ENCODE assay signal across 1 cellular context in the genomic region with DNA sequence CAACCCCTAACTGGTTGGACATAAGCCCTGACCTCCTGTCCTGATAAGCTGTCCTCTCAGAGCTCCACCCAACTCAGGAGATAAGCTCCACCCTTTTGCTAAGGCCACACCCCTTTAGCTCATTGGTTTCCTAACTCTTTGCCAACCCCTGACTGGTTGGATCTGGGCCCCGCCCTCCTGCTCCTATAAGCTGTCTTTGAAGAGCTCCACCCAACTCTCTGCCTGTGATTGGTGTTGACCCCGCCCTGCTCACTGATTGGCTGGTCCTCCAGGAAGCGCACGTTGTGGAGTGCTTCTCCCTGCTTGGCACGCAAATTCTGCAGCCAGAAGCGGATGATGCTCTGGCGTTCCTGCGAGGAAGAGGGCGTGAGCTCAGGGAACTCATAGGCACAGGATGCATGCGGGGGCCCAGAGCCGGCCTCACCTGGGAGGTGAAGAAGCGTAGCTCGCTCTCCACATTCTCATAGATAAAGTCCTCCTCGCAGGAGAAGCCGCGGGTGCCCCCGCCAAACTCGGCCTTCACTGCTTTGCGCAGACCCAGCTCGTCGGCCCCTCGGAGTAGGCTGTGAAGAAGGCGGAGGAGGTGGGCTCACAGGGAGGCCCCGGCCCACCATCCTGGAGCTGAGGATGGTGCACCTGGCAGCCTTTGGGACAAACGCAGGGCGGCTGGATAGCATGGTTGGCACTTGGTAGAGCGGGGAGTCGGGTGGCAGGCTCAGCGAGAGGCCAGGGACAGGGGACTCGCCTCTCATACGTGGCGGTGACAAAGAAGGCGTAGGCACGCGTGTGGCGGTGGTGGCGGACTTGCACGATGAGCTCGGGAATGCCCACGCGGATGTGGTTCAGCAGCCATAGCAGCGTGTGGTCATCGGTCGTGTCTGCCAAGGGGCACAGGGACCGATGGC.
TF ChIP-seq lines count a peak whose summit lies in the region.

No MANE protein-coding gene starts in this region.

TF ChIP-seq in GM12878, 131 proteins besides CTCF, POLR2A, EP300 and RAD21:
- TF ChIP-seq, protein P1, sequence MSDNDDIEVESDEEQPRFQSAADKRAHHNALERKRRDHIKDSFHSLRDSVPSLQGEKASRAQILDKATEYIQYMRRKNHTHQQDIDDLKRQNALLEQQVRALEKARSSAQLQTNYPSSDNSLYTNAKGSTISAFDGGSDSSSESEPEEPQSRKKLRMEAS (IDR thresholded peaks at IDR 0.05; ENCODE audit: low read depth, low read length): no peak
- TF ChIP-seq SP1 (IDR thresholded peaks at IDR 0.05; ENCODE audit: low read depth, low read length): peak; percentile 76
TF ChIP-seq in GM12878: peak in this region for 1.
